Comparison of ENCODE assay signal across 20 cellular contexts in the genomic region with DNA sequence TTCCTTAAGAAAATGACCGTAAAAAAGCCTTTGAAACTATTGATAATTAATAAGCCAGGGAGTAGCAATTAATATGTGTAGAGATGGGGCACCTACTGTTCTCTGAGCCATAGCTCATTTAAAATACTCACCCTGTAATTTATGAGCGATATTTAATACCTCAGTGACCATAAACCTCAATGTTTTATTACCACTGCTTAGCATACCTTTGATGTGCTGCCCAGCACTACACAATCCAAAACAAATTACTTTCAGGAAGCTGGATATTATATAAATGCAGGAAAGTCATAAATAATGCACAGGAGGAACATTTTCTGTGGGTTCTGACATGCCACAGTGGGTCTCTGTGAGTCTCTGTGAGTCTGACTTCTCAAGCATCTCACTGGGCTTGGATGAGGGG.
"Had no signal": no experiment of that assay in that cellular context is flagged by ENCODE, and none has a peak within 500 bp of the region (broad histone marks: within the 10 kb centered on the region; RNA-seq: fewer than 3 reads in every experiment).

No MANE protein-coding gene starts in this region.

- H3K4me3 ChIP-seq: left ventricle myocardium inferior, neural progenitor cell, thoracic aorta, upper lobe of left lung had no signal

- H3K36me3 ChIP-seq: left ventricle myocardium inferior, neural progenitor cell, thoracic aorta, upper lobe of left lung had no signal

- DNase-seq: activated CD4-positive, alpha-beta T cell treated with anti-CD3 and anti-CD28 coated beads for 1 hour; activated CD4-positive, alpha-beta T cell treated with anti-CD3 and anti-CD28 coated beads, Interleukin-2, amount 50 U/mL, for 1 hour; activated CD8-positive, alpha-beta T cell treated with anti-CD3 and anti-CD28 coated beads, Interleukin-2, amount 10 ng/mL, durations not matched to agents 7 days and 5 days; activated gamma-delta T cell; activated naive CD4-positive, alpha-beta T cell treated with anti-CD3 and anti-CD28 coated beads, Interleukin-2, amount 50 U/mL, for 16 hours; activated naive CD8-positive, alpha-beta T cell treated with anti-CD3 and anti-CD28 coated beads, Interleukin-2, amount 50 U/mL, for 24 hours; central memory CD4-positive, alpha-beta T cell; dermis blood vessel endothelial cell; effector CD8-positive, alpha-beta T cell; foreskin keratinocyte; immature natural killer cell; left ventricle myocardium inferior; naive thymus-derived CD4-positive, alpha-beta T cell; posterior cingulate gyrus; retina; stimulated activated CD4-positive, alpha-beta T cell treated with anti-CD3 and anti-CD28 coated beads, Interleukin-4, amount 100 ng/mL, for 24 hours; stimulated activated naive CD4-positive, alpha-beta T cell treated with Interleukin-2 at 50 U/mL for 16 hours; upper lobe of left lung had no signal

- H3K4me1 ChIP-seq: foreskin keratinocyte, left ventricle myocardium inferior, neural progenitor cell, upper lobe of left lung had no signal

- H3K27ac ChIP-seq: foreskin keratinocyte, left ventricle myocardium inferior, neural progenitor cell, thoracic aorta, upper lobe of left lung had no signal

- H3K9me3 ChIP-seq: left ventricle myocardium inferior, thoracic aorta, upper lobe of left lung had no signal

- H3K27me3 ChIP-seq: neural progenitor cell, upper lobe of left lung had no signal

- ATAC-seq: activated CD8-positive, alpha-beta T cell treated with anti-CD3 and anti-CD28 coated beads, Interleukin-2, amount 10 ng/mL, durations not matched to agents 7 days and 5 days; activated naive CD8-positive, alpha-beta T cell treated with anti-CD3 and anti-CD28 coated beads, Interleukin-2, amount 50 U/mL, for 24 hours; foreskin keratinocyte; naive thymus-derived CD4-positive, alpha-beta T cell had no signal
